6 cellular contexts compared by ENCODE assay signal in genomic region chr6:151832710-151833109, GRCh38.
"Had no signal": no experiment of that assay in that cellular context is flagged by ENCODE, and none has a peak within 500 bp of the region (broad histone marks: within the 10 kb centered on the region; RNA-seq: fewer than 3 reads in every experiment).

No MANE protein-coding gene starts in this region.

- ATAC-seq: GM23338, HepG2 had no signal

- H2AFZ ChIP-seq: GM23338 had no signal

- H3K4me3 ChIP-seq: GM23338 had no signal

- H3K4me2 ChIP-seq: GM23338 had no signal

- DNase-seq: H9, HCEC 1CT, KBM-7 had no signal

- H3K27ac ChIP-seq: HL-60 had no signal
